In the genomic region with DNA sequence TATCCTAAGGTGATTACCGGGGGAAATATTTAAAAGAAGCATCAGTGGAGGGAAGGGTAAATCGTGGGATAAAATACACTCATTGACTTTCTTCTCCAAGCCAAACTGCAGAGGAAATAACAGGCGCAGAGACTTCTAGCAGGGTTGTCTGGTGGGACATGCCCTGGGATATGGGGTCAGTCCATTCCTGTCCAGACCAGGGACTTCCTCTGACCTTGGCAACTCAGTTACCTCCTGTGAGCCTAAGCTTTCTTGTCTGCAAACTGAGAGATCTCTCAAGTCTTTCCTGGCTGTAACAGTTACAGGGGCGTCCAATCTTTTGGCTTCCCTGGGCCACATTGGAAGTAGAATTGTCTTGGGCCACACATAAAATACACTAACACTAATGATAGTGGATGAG, we compare ENCODE assay signal across 25 cellular contexts. TPM values are rescaled to one million over a fixed set of nuclear protein-coding genes. Genes with fewer than 3 reads are reported as not detected.
A peak's percentile ranks its signal among the peaks of the same experiment; 100 is the strongest.
DNase-seq lines count a peak whose midpoint lies in the region; ATAC-seq, FAIRE-seq and TF ChIP-seq lines count a peak whose summit lies in the region.
"Had no signal": no experiment of that assay in that cellular context is flagged by ENCODE, and none has a peak within 500 bp of the region (broad histone marks: within the 10 kb centered on the region; RNA-seq: fewer than 3 reads in every experiment).

No MANE protein-coding gene starts in this region.

- no peak for TF ChIP-seq CTCF in GM23338 (conservative IDR thresholded peaks at IDR 0.05; ENCODE audit: low read depth in 2 of 2)
- TF ChIP-seq CTCF in K562 (IDR thresholded peaks at IDR 0.05 in 2 of 3, conservative IDR thresholded peaks at IDR 0.05 in 1 of 3; ENCODE audit: insufficient read depth in 2 of 3, low read depth in 1 of 3, low read length in 3 of 3), result no peak
- no peak for TF ChIP-seq CTCF in liver (IDR thresholded peaks at IDR 0.05; ENCODE audit: low read depth, low read length, missing input control)

- intact Hi-C loops in K562 (cut with micrococcal nuclease), result no loop called here

- no peaks in the 10 kb centered on the region for H3K27me3 Mint-ChIP-seq in GM23338 (ENCODE audit: insufficient read depth, low read depth, poor library complexity)
- H3K27me3 Mint-ChIP-seq: CD4-positive, alpha-beta T cell; CD8-positive, alpha-beta memory T cell had no signal

- TF ChIP-seq POLR2A in K562 (conservative IDR thresholded peaks at IDR 0.05), result no peak

- no peaks in the 10 kb centered on the region for H3F3A ChIP-seq in GM23338 (replicated peaks; ENCODE audit: low read depth)

- DNase-seq in GM23338 (ENCODE audit: low spot score) (no peak), K562 (ENCODE audit: extremely low read depth in 1 of 4, low spot score in 3 of 4) (no peak), retina (no peak), MG63 (no peak)
- DNase-seq: 8988T; ACHN; AML-193; BE2C; Calu3; CD4-positive, alpha-beta T cell; CD8-positive, alpha-beta memory T cell; DMS53; DMS79 treated with DMSO at 0.1 percent for 48 hours; GF-D8; GM23248; HFFc6 had no signal

- H3K9me3 ChIP-seq in K562 (replicated peaks; ENCODE audit: control insufficient read depth, insufficient read depth, low read depth, low read length) (no peaks in the 10 kb centered on the region; the same call in 1 of the 2 replicates), liver (ENCODE audit: control insufficient read depth in 4 of 4, low read length in 3 of 4) (peaks cover 0 to 5% (median 2%) of the 10 kb centered on the region in 4 donors), MG63 (peaks cover 5% of the 10 kb centered on the region)
- H3K9me3 ChIP-seq: A549, BE2C had no signal

- H3K27ac Mint-ChIP-seq in GM23338, result no peak overlapping the region
- H3K27ac Mint-ChIP-seq: CD14-positive monocyte; CD4-positive, alpha-beta T cell; CD8-positive, alpha-beta memory T cell; HFFc6 had no signal

- BruUV-seq in K562 (replicated peaks; lab: Mats Ljungman, UMichigan), result no TSS peak

- peaks cover 8% of the 10 kb centered on the region; the same call in 1 of the 3 replicates for H3K4me1 Mint-ChIP-seq in GM23338

- H3K36me3 ChIP-seq in GM23338 (ENCODE audit: insufficient read depth), result peaks cover 7% of the 10 kb centered on the region
- no peaks in the 10 kb centered on the region for H3K36me3 ChIP-seq in K562 (ENCODE audit: control insufficient read depth, insufficient read depth, low read length)
- no peaks in the 10 kb centered on the region for H3K36me3 ChIP-seq in liver (ENCODE audit: control insufficient read depth in 4 of 4, insufficient read depth in 3 of 4, low read depth in 1 of 4, low read length in 3 of 4)
- no peaks in the 10 kb centered on the region for H3K36me3 ChIP-seq in MG63
- H3K36me3 ChIP-seq: BE2C, HAP-1 had no signal

- TF ChIP-seq EP300 in K562 (IDR thresholded peaks at IDR 0.05; ENCODE audit: low read length), result no peak

- H3K4me3 Mint-ChIP-seq in GM23338, result no peak overlapping the region
- H3K4me3 Mint-ChIP-seq: CD14-positive monocyte; CD4-positive, alpha-beta T cell; CD8-positive, alpha-beta memory T cell; HFFc6 had no signal

- H3K9ac ChIP-seq in K562 (ENCODE audit: insufficient read depth in 1 of 2, low read depth in 2 of 2, low read length in 2 of 2), result no peak overlapping the region
- H3K9ac ChIP-seq in liver (ENCODE audit: low read depth in 1 of 2, low read length in 2 of 2), result no peak overlapping the region
- H3K9ac ChIP-seq: BLaER1 treated with 17β-estradiol and CSF1 and Interleukin-3, amounts not matched to agents 10 nM and 100 nM; GM23248 had no signal

- in situ Hi-C loops in K562 (cut with MboI), result no loop called here

- ATAC-seq in GM23338 (no peak), K562 (no peak), GM21723 (IDR thresholded peaks at IDR 0.05; ENCODE audit: unreplicated experiment) (no peak)
- ATAC-seq: A549 had no signal

- H3K9me2 ChIP-seq in GM23338 (ENCODE audit: insufficient read depth), result no peaks in the 10 kb centered on the region

- POLR2A ChIA-PET in K562 (lab: Yijun Ruan, JAX), result interaction anchor here (0.6 kb wide), 1 partner anchor 9 kb away, joined by 4 read pairs; no protein-coding TSS in a partner anchor

- no peaks in the 10 kb centered on the region for H3K79me2 ChIP-seq in GM23338 (replicated peaks; ENCODE audit: insufficient read depth)
- no peaks in the 10 kb centered on the region for H3K79me2 ChIP-seq in K562 (ENCODE audit: control insufficient read depth, insufficient read depth, low read length)

- peaks cover 17% of the 10 kb centered on the region for H3K36me3 Mint-ChIP-seq in GM23338 (ENCODE audit: low read depth)

- 32% methylated on average over 4 of the region's 4 CpGs for WGBS in K562 (ENCODE audit: insufficient coverage, low coverage, missing lambda C conversion rate)
- 83% methylated on average over 4 of the region's 4 CpGs for WGBS in liver

- no peaks in the 10 kb centered on the region for H4K20me1 ChIP-seq in GM23338 (replicated peaks; ENCODE audit: insufficient read depth)
- no peaks in the 10 kb centered on the region for H4K20me1 ChIP-seq in K562 (replicated peaks; ENCODE audit: control insufficient read depth, insufficient read depth, low read length)
- H4K20me1 ChIP-seq: BLaER1 treated with 17β-estradiol and CSF1 and Interleukin-3, amounts not matched to agents 10 nM and 100 nM had no signal

- H3K27me3 ChIP-seq in GM23338 (ENCODE audit: insufficient read depth) (no peaks in the 10 kb centered on the region), K562 (ENCODE audit: control insufficient read depth in 2 of 2, insufficient read depth in 2 of 2, low read length in 2 of 2) (peaks cover 0 to 5% of the 10 kb centered on the region in 2 experiments; a peak in 1 of 5 replicates), liver (ENCODE audit: control insufficient read depth in 4 of 4, insufficient read depth in 4 of 4, low read length in 3 of 4) (no peaks in the 10 kb centered on the region), MG63 (no peaks in the 10 kb centered on the region)
- H3K27me3 ChIP-seq: BE2C; BLaER1 treated with 17β-estradiol and CSF1 and Interleukin-3, amounts not matched to agents 10 nM and 100 nM had no signal

- H3K27ac ChIP-seq in GM23338 (ENCODE audit: low read depth), result 0 out of 2 replicates have a peak overlapping the region, but pooled peaks have one; percentile 63
- H3K27ac ChIP-seq in K562 (ENCODE audit: extremely low read depth, low read depth, low read length), result no peak overlapping the region
- no peak overlapping the region for H3K27ac ChIP-seq in liver (ENCODE audit: low read depth in 1 of 2, low read length in 2 of 2)
- H3K27ac ChIP-seq: A549; BLaER1 treated with 17β-estradiol and CSF1 and Interleukin-3, amounts not matched to agents 10 nM and 100 nM; GM23248 had no signal

- FAIRE-seq in K562 (lab: Jason Lieb, UNC), result no peak
- FAIRE-seq: A549, GM12891, GM18507, H54 had no signal

- no peaks in the 10 kb centered on the region for H3K9me1 ChIP-seq in K562 (ENCODE audit: control insufficient read depth, insufficient read depth, low read length)

- H3K4me1 ChIP-seq in GM23338 (ENCODE audit: insufficient read depth), result no peaks in the 10 kb centered on the region
- H3K4me1 ChIP-seq in K562 (replicated peaks in 1 of 2; ENCODE audit: control insufficient read depth in 2 of 2, insufficient read depth in 2 of 2, low read length in 2 of 2), result no peaks in the 10 kb centered on the region
- H3K4me1 ChIP-seq in liver (ENCODE audit: control insufficient read depth in 4 of 4, insufficient read depth in 4 of 4, low read length in 3 of 4), result no peaks in the 10 kb centered on the region
- H3K4me1 ChIP-seq: A549; BE2C; BLaER1 treated with 17β-estradiol and CSF1 and Interleukin-3, amounts not matched to agents 10 nM and 100 nM; HAP-1 had no signal

- H3K4me3 ChIP-seq in GM23338 (no peak overlapping the region), K562 (no peak overlapping the region), liver (ENCODE audit: low read depth in 1 of 3, low read length in 3 of 3) (no peak overlapping the region), MG63 (no peak overlapping the region)
- H3K4me3 ChIP-seq: A549; BLaER1 treated with 17β-estradiol and CSF1 and Interleukin-3, amounts not matched to agents 10 nM and 100 nM; GM23248; HAP-1 had no signal

- CTCF ChIA-PET in K562 (lab: Yijun Ruan, JAX; ENCODE audit: low intra/inter-chr PET ratio), result no interaction called here

- H2AFZ ChIP-seq in GM23338, result no peak overlapping the region
- 0 out of 2 replicates have a peak overlapping the region, but pooled peaks have one; percentile 4 for H2AFZ ChIP-seq in K562 (ENCODE audit: low read depth, low read length)
- H2AFZ ChIP-seq: GM23248 had no signal

- no peak for TF ChIP-seq RAD21 in K562 (CRISPR knock-in tag; conservative IDR thresholded peaks at IDR 0.05 in 1 of 2, IDR thresholded peaks at IDR 0.05 in 1 of 2)
- TF ChIP-seq RAD21 in liver (IDR thresholded peaks at IDR 0.05), result no peak

- H3K4me2 ChIP-seq in GM23338 (no peak overlapping the region), K562 (ENCODE audit: insufficient read depth, low read length) (no peak overlapping the region)
- H3K4me2 ChIP-seq: A549; BLaER1 treated with 17β-estradiol and CSF1 and Interleukin-3, amounts not matched to agents 10 nM and 100 nM had no signal

- H3K9me3 Mint-ChIP-seq in GM23338, result peaks cover 31% of the 10 kb centered on the region

TF ChIP-seq in K562, 482 proteins besides CTCF, POLR2A, EP300 and RAD21 (continues in another document):
- TF ChIP-seq TAF7 (tag; IDR thresholded peaks at IDR 0.05), result no peak

RNA-seq across cellular contexts. Expression of a gene that starts 21.7 kb away (rescaled TPM):
- total RNA-seq in GM23338 (2014; rRNA removed; shearing (Covaris generic)), result 44.7 and 67.7 TPM in 2 replicates
- polyA plus RNA-seq in GM23338 (2016; fragmentation: Nextera tagmentation; extraction: Ambion mirVana) (77.4 and 105 TPM in 2 replicates), K562 (2011; rRNA removed) (13.0 and 16.1 TPM in 2 replicates), K562 (2014; fragmentation: Illumina TruSeq; extraction: Trizol) (19.5 and 22.9 TPM in 2 replicates), K562 (2014; fragmentation: Nextera tagmentation; extraction: Ambion mirVana) (10 to 100 TPM in 1 of 2 experiments, 1 to 10 TPM in 1; 5.3 to 13.9 TPM), K562 (2014; rRNA removed) (13.2 and 15.1 TPM in 2 replicates), liver (10 to 100 TPM in 1 of 2 donors, 1 to 10 TPM in 1; 4.0 to 14.9 TPM)
- total RNA-seq in K562 (2011; cell fraction: chromatin; rRNA removed; ENCODE audit: low replicate concordance), result 15.0 and 25.0 TPM in 2 replicates
- 4.7 and 5.4 TPM in 2 replicates for total RNA-seq in K562 (2011; cell fraction: nucleolus; rRNA removed)
- total RNA-seq in K562 (2011; cell fraction: nucleoplasm; rRNA removed), result 9.0 and 17.7 TPM in 2 replicates
- total RNA-seq in K562 (2014; rRNA removed) (29.4 and 38.1 TPM in 2 replicates), K562 (2014; rRNA removed; fragmentation: Illumina TruSeq; extraction: Trizol) (46.5 and 55.7 TPM in 2 replicates), K562 (2015; rRNA removed; fragmentation: Illumina TruSeq; extraction: Trizol) (45.7 and 52.5 TPM in 2 replicates), K562 (2021) (36.2 and 44.2 TPM in 2 replicates), liver (10 to 100 TPM; 15.1 to 23.8 TPM)
- 5.8 and 7.4 TPM in 2 replicates for polyA plus RNA-seq in K562 (2011; cell fraction: cytosol; rRNA removed)
- polyA plus RNA-seq in K562 (2011; cell fraction: nucleus; rRNA removed), result 6.8 and 8.9 TPM in 2 replicates
- polyA plus RNA-seq in K562 (2012), result 9.5 and 14.3 TPM in 2 replicates
- 36.8 and 42.7 TPM in 2 replicates for polyA minus RNA-seq in K562 (2011; rRNA and poly(A)+ RNA removed)
- polyA minus RNA-seq in K562 (2011; cell fraction: cytosol; rRNA and poly(A)+ RNA removed), result 18.4 and 22.6 TPM in 2 replicates
- 12.5 and 31.9 TPM in 2 replicates for polyA minus RNA-seq in K562 (2011; cell fraction: nucleus; rRNA and poly(A)+ RNA removed)
- total RNA-seq in MG63 (2014; rRNA removed; shearing (Covaris generic); ENCODE audit: low replicate concordance), result 23.8 and 26.2 TPM in 2 replicates
